In the genomic region with DNA sequence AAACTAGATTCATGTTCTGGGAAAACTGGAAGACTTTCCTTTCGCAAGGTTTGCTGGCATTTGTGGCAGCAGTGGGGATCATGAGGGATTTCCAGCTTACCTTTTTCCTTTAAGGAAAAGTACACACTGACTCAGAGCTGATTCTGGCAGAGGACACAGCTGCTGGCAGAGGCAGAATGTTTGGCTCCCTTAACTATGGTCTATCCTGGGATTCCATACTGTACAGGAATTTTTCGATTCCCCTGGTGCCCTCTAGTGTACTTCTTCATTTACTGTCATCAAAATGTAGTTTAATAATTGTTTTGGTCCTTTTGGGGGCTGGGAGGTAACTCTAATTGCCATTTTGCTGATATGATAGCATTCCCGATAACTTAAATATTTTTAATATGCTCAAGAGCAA, we compare ENCODE assay signal across 19 cellular contexts.
"Had no signal": no experiment of that assay in that cellular context is flagged by ENCODE, and none has a peak within 500 bp of the region (broad histone marks: within the 10 kb centered on the region; RNA-seq: fewer than 3 reads in every experiment).

No MANE protein-coding gene starts in this region.

- H3K27me3 ChIP-seq: sigmoid colon, stomach, upper lobe of left lung had no signal

- H3K4me3 ChIP-seq: sigmoid colon, stomach, upper lobe of left lung had no signal

- ATAC-seq: activated CD8-positive, alpha-beta memory T cell treated with anti-CD3 and anti-CD28 coated beads, Interleukin-2, amount 10 ng/mL, durations not matched to agents 7 days and 5 days; stimulated activated effector memory CD8-positive, alpha-beta T cell treated with anti-CD3 and anti-CD28 coated beads, Interleukin-12 subunit alpha, Interleukin-12 subunit beta, amount 100 ng/mL, for 72 hours had no signal

- FAIRE-seq: colon, endometrium, TTC549 had no signal

- H3K27ac ChIP-seq: parathyroid adenoma, sigmoid colon, stomach, upper lobe of left lung had no signal

- H3K36me3 ChIP-seq: sigmoid colon, stomach, upper lobe of left lung had no signal

- DNase-seq: activated CD4-positive, alpha-beta memory T cell treated with anti-CD3 and anti-CD28 coated beads, Interleukin-2, amount 10 ng/mL, durations not matched to agents 7 days and 5 days; activated CD4-positive, alpha-beta T cell treated with anti-CD3 and anti-CD28 coated beads for 48 hours; activated CD4-positive, CD25-positive, alpha-beta regulatory T cell; activated CD8-positive, alpha-beta memory T cell treated with anti-CD3 and anti-CD28 coated beads, Interleukin-2, amount 10 ng/mL, durations not matched to agents 7 days and 5 days; erythroblast; foreskin melanocyte; glutamatergic neuron; hypothalamus; islet precursor cell; midbrain; sigmoid colon; stimulated activated CD4-positive, alpha-beta T cell treated with anti-CD3 and anti-CD28 coated beads, Interleukin-4, amount 100 ng/mL, for 24 hours; stomach; upper lobe of left lung had no signal
